Comparison of ENCODE assay signal across 8 cellular contexts in genomic region chr14:53956427-53957201, GRCh38. TPM values are rescaled to one million over a fixed set of nuclear protein-coding genes. Genes with fewer than 3 reads are reported as not detected.
DNase-seq lines count a peak whose midpoint lies in the region; ATAC-seq and TF ChIP-seq lines count a peak whose summit lies in the region.

BMP4 (minus strand) TSS chr14:53956825; CDS start chr14:53952222, 4,603 bp downstream.

- H3K4me3 ChIP-seq in HUES64 (ENCODE audit: low read length) (peak within 1 kb of the TSS; percentile 90), right cardiac atrium (ENCODE audit: low read length) (peak within 1 kb of the TSS; percentile 84), retinal pigment epithelial cell (ENCODE audit: low read length) (peak within 1 kb of the TSS; percentile 99)

- peak; percentile 61 for DNase-seq in COR-L47 (lab: John Stamatoyannopoulos, UW)
- peak; percentile 13 for DNase-seq in activated naive CD8-positive, alpha-beta T cell treated with anti-CD3 and anti-CD28 coated beads, Interleukin-2, amount 50 U/mL, for 24 hours
- peak; percentile 90 to 95 (median 95) for DNase-seq in right cardiac atrium
- no peak for DNase-seq in retinal pigment epithelial cell (ENCODE audit: low read depth)
- no peak for DNase-seq in D341Med (ENCODE audit: low spot score)
- no peak for DNase-seq in NCI-H1417 treated with DMSO at 0.1 percent for 48 hours (lab: John Stamatoyannopoulos, UW)

- H3K9me3 Mint-ChIP-seq in activated naive CD8-positive, alpha-beta T cell treated with anti-CD3 and anti-CD28 coated beads, Interleukin-2, amount 50 U/mL, for 24 hours: no peaks in the 10 kb centered on the region

- H3K27me3 Mint-ChIP-seq in activated naive CD8-positive, alpha-beta T cell treated with anti-CD3 and anti-CD28 coated beads, Interleukin-2, amount 50 U/mL, for 24 hours: peaks cover 71% of the 10 kb centered on the region

- intact Hi-C loops in right cardiac atrium (cut with DNase I): loop anchor here in 3 of 4 donors (10.0 kb wide), 3 partner anchors 218 to 412 kb away; no protein-coding TSS in a partner anchor

- no peak within 1 kb of the TSS for H3K27ac Mint-ChIP-seq in activated naive CD8-positive, alpha-beta T cell treated with anti-CD3 and anti-CD28 coated beads, Interleukin-2, amount 50 U/mL, for 24 hours

- H3K9me3 ChIP-seq in HUES64 (ENCODE audit: insufficient read depth, low read depth, low read length) (no peaks in the 10 kb centered on the region), right cardiac atrium (ENCODE audit: control insufficient read depth, low read length) (no peaks in the 10 kb centered on the region)

- H3K27me3 ChIP-seq in HUES64 (ENCODE audit: insufficient read depth, low read length): peaks cover 80% of the 10 kb centered on the region
- no peaks in the 10 kb centered on the region for H3K27me3 ChIP-seq in right cardiac atrium (ENCODE audit: control insufficient read depth, insufficient read depth)

- peaks cover 32% of the 10 kb centered on the region for H3K4me1 Mint-ChIP-seq in activated naive CD8-positive, alpha-beta T cell treated with anti-CD3 and anti-CD28 coated beads, Interleukin-2, amount 50 U/mL, for 24 hours

- H3K27ac ChIP-seq in HUES64 (ENCODE audit: low read depth, low read length) (no peak within 1 kb of the TSS; the same call in 1 of the 2 replicates), right cardiac atrium (ENCODE audit: low read length) (no peak within 1 kb of the TSS)

- peak within 1 kb of the TSS; percentile 66 for H3K9ac ChIP-seq in HUES64 (ENCODE audit: low read depth, low read length)

- H3K4me1 ChIP-seq in HUES64 (ENCODE audit: insufficient read depth, low read length): peaks cover 22% of the 10 kb centered on the region
- no peaks in the 10 kb centered on the region for H3K4me1 ChIP-seq in right cardiac atrium (ENCODE audit: control insufficient read depth, insufficient read depth, low read length)

- H3K36me3 Mint-ChIP-seq in activated naive CD8-positive, alpha-beta T cell treated with anti-CD3 and anti-CD28 coated beads, Interleukin-2, amount 50 U/mL, for 24 hours (ENCODE audit: low read depth): no peaks in the 10 kb centered on the region

- peak; percentile 27 for ATAC-seq in activated naive CD8-positive, alpha-beta T cell treated with anti-CD3 and anti-CD28 coated beads, Interleukin-2, amount 50 U/mL, for 24 hours
- ATAC-seq in right cardiac atrium: peak; percentile 70 to 72
- ATAC-seq in HG03097 (IDR thresholded peaks at IDR 0.05; ENCODE audit: low FRiP score, unreplicated experiment): no peak

- TF ChIP-seq CTCF in retinal pigment epithelial cell (conservative IDR thresholded peaks at IDR 0.05; ENCODE audit: low read depth, low read length): no peak

- 1% methylated on average over 45 of the region's 45 CpGs for WGBS in HUES64
- 9% methylated on average over 45 of the region's 45 CpGs for WGBS in right cardiac atrium

- peaks cover 1% of the 10 kb centered on the region; the same call in 1 of the 2 replicates for H3K36me3 ChIP-seq in HUES64 (ENCODE audit: insufficient read depth, low read length)

- peak within 1 kb of the TSS; percentile 38 for H3K4me3 Mint-ChIP-seq in activated naive CD8-positive, alpha-beta T cell treated with anti-CD3 and anti-CD28 coated beads, Interleukin-2, amount 50 U/mL, for 24 hours

RNA-seq across cellular contexts. Expression of gene BMP4, which starts in this region (rescaled TPM):
- polyA plus RNA-seq in HUES64 (2013, experiment 1 of 2): 12.0 TPM
- polyA plus RNA-seq in HUES64 (2013, experiment 2 of 2): 15.1 TPM
- 10 to 100 TPM in 2 of 4 donors, 1 to 10 TPM in 2; 6.4 to 10.8 (median 8.4) TPM for total RNA-seq in right cardiac atrium
- 8.0 TPM for polyA plus RNA-seq in right cardiac atrium

Comparison
In these comparisons a context has a peak if more than half of its experiments do, and no peak if none do; other contexts are left out.
1. DNase-seq: peak in COR-L47 (single experiment), activated naive CD8-positive, alpha-beta T cell treated with anti-CD3 and anti-CD28 coated beads, Interleukin-2, amount 50 U/mL, for 24 hours (single experiment) and right cardiac atrium (3 of 3); none in retinal pigment epithelial cell (single experiment), D341Med (single experiment) and NCI-H1417 treated with DMSO at 0.1 percent for 48 hours (single experiment).
2. Peak in every context shown above with its lines, with median percentiles within 50 percentile points of each other: H3K4me3 ChIP-seq.